Comparison of ENCODE assay signal across 8 cellular contexts in the genomic region with DNA sequence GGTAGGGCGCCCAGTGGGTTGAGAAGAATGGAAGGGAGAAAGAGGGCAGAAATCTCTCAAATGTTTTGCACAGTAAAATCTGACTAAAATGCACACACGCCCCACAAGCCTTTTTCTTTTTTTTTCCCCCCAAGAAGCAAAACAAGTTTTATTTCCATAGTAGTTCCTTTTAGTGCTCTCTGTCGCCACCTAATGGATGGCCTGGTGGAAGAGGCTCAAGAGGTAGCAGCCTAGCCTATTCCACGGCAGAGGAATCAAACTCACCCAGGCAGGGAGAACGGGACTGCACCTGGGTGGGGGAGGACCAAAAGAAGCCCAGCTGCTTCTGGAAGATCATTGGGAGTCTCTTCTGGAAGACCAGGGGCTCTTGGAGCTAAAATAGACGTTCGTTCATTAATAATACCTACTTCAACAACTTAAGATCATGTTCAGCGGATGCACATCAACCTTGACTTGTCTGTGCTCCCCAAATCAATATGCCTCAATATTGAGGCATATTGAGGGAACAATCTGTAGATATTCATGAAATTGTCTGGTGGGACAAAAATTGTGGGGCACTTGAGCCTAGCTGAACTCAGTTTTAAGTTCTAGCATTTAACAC. TPM values are rescaled to one million over a fixed set of nuclear protein-coding genes. Genes with fewer than 3 reads are reported as not detected.
A peak's percentile ranks its signal among the peaks of the same experiment; 100 is the strongest.
DNase-seq lines count a peak whose midpoint lies in the region; ATAC-seq and TF ChIP-seq lines count a peak whose summit lies in the region.

No MANE protein-coding gene starts in this region.

- H2BK15ac ChIP-seq in mesenchymal stem cell (ENCODE audit: low read depth, poor library complexity, severe bottlenecking), result no peak overlapping the region

- no peak overlapping the region for H2BK5ac ChIP-seq in mesenchymal stem cell (ENCODE audit: low read depth, low read length, poor library complexity, severe bottlenecking)

- H3K23ac ChIP-seq in mesenchymal stem cell (ENCODE audit: low read length in 2 of 2), result no peak overlapping the region

- H3K4me3 ChIP-seq in colonic mucosa (no peak overlapping the region), mesenchymal stem cell (ENCODE audit: insufficient read depth in 1 of 2, low read depth in 1 of 2, low read length in 2 of 2) (no peak overlapping the region)

- H3K9me3 ChIP-seq in colonic mucosa, result no peaks in the 10 kb centered on the region
- H3K9me3 ChIP-seq in mesenchymal stem cell (ENCODE audit: control insufficient read depth, low read length), result no peaks in the 10 kb centered on the region

- H3K14ac ChIP-seq in mesenchymal stem cell (ENCODE audit: low read length in 2 of 2), result no peak overlapping the region

- no peaks in the 10 kb centered on the region for H3K4me1 ChIP-seq in colonic mucosa
- peaks cover 2% of the 10 kb centered on the region for H3K4me1 ChIP-seq in mesenchymal stem cell (ENCODE audit: control insufficient read depth, insufficient read depth, low read depth, low read length)

- no peak overlapping the region for H2AK5ac ChIP-seq in mesenchymal stem cell (ENCODE audit: low read length, severe bottlenecking)

- ATAC-seq in HG03108 (IDR thresholded peaks at IDR 0.05; ENCODE audit: unreplicated experiment), result no peak

- no peak overlapping the region for H2BK120ac ChIP-seq in mesenchymal stem cell (ENCODE audit: low read depth, low read length)

- peaks cover 14% of the 10 kb centered on the region for H3K79me1 ChIP-seq in mesenchymal stem cell (replicated peaks; ENCODE audit: low read length, poor library complexity, severe bottlenecking)

- no peaks in the 10 kb centered on the region for H3K36me3 ChIP-seq in colonic mucosa
- peaks cover 14 to 17% of the 10 kb centered on the region in 2 experiments for H3K36me3 ChIP-seq in mesenchymal stem cell (ENCODE audit: control insufficient read depth in 1 of 2, insufficient read depth in 2 of 2, low read depth in 1 of 2, low read length in 2 of 2)

- no peak overlapping the region for H3K4me2 ChIP-seq in mesenchymal stem cell (ENCODE audit: low read length, poor library complexity, severe bottlenecking)

- peak; percentile 75 for TF ChIP-seq CTCF in colonic mucosa (IDR thresholded peaks at IDR 0.05)

- H4K8ac ChIP-seq in mesenchymal stem cell (ENCODE audit: low read length), result no peak overlapping the region

- H4K91ac ChIP-seq in mesenchymal stem cell (ENCODE audit: low read length), result no peak overlapping the region

- H2BK12ac ChIP-seq in mesenchymal stem cell (ENCODE audit: low read length in 2 of 2), result no peak overlapping the region

- H3K18ac ChIP-seq in mesenchymal stem cell (ENCODE audit: low read depth in 1 of 2, low read length in 2 of 2), result no peak overlapping the region

- DNase-seq in NCI-H748 (lab: John Stamatoyannopoulos, UW; ENCODE audit: unreplicated experiment) (peak; percentile 40), NCI-H748 treated with DMSO at 0.1 percent for 48 hours (lab: John Stamatoyannopoulos, UW) (no peak), NCI-H2107 (lab: John Stamatoyannopoulos, UW) (peak; percentile 25), colonic mucosa (peak; percentile 86), mesenchymal stem cell (peak; percentile 66)
- peak; percentile 75 for DNase-seq in activated CD4-positive, alpha-beta T cell treated with anti-CD3 and anti-CD28 coated beads for 48 hours
- DNase-seq in stimulated activated CD8-positive, alpha-beta memory T cell treated with anti-CD3 and anti-CD28 coated beads, Interleukin-2, amount 100 ng/mL, for 1 hour (ENCODE audit: low read depth in 2 of 2), result peak; percentile 42 to 43

- intact Hi-C loops in colonic mucosa (cut with DNase I), result no loop called here

- H3K27me3 ChIP-seq in colonic mucosa (no peaks in the 10 kb centered on the region), mesenchymal stem cell (ENCODE audit: control insufficient read depth in 1 of 2, insufficient read depth in 1 of 2, low read length in 2 of 2) (peaks cover 0 to 44% of the 10 kb centered on the region in 2 experiments)

- no peak overlapping the region for H3K4ac ChIP-seq in mesenchymal stem cell (ENCODE audit: low read depth in 1 of 2, low read length in 2 of 2)

- H3K27ac ChIP-seq in colonic mucosa (no peak overlapping the region), mesenchymal stem cell (ENCODE audit: low read length, poor library complexity, severe bottlenecking) (no peak overlapping the region)

- no peak overlapping the region for H3K9ac ChIP-seq in colonic mucosa (ENCODE audit: low read depth in 2 of 2, low read length in 2 of 2)
- H3K9ac ChIP-seq in mesenchymal stem cell (ENCODE audit: low read length), result peak overlapping the region; percentile 54

- no peak overlapping the region for H2AFZ ChIP-seq in mesenchymal stem cell (ENCODE audit: low read depth, low read length)

- WGBS in mesenchymal stem cell, result 0% methylated on average over 3 of the region's 8 CpGs

RNA-seq across cellular contexts. Expression of a gene that starts 31.6 kb away (rescaled TPM):
- total RNA-seq in colonic mucosa, result 100 to 1,000 TPM in 1 of 2 donors, 10 to 100 TPM in 1; 66.7 to 148 TPM
- 92.3 TPM for polyA plus RNA-seq in mesenchymal stem cell (2013, experiment 1 of 2)
- polyA plus RNA-seq in mesenchymal stem cell (2013, experiment 2 of 2), result 88.1 TPM

RNA-seq across cellular contexts. Expression of a gene that starts 46.2 kb away (rescaled TPM):
- total RNA-seq in colonic mucosa, result 10 to 100 TPM; 28.3 to 29.7 TPM
- 19.1 TPM for polyA plus RNA-seq in mesenchymal stem cell (2013, experiment 1 of 2)
- polyA plus RNA-seq in mesenchymal stem cell (2013, experiment 2 of 2), result 20.5 TPM
